Comparison of ENCODE assay signal across 1 cellular context in the genomic region with DNA sequence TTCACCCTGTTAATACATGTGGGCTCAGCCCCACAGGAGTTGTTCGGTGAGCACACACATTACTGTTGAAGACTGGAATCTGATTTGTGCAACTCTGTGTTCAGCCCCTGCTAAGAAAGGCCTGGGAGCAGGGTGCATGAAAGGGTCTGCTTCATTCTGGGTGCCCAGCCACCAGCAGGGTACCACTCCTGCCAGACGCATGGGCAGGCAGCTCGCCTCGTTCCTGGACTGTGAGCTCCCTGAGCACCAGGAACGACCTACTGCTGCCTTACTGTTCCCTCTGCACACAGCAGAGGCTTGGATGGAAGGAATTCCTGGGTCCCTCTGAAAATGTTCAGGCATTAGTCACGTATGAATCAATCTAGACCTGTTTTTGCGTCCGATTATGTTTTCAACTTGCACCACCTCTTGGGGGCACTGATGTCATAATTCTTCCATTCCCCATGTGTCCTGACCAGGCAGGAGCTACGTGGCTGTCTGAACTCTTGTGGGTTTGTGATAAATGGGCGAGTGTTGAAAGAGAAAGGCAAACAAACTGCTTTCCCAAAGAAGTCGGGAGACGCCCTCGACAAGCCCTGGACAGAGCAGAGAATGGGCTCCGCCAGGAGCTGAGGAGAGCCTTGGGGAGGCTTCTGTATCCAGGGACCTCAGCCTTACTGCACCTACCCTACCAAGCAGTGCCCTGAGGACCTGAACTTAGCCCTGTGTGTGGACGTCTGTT.
TF ChIP-seq lines count a peak whose summit lies in the region.

No MANE protein-coding gene starts in this region.

TF ChIP-seq in K562, 482 proteins besides CTCF, POLR2A, EP300 and RAD21 (continued from another document and continues in another):
- TF ChIP-seq ZNF609 (CRISPR knock-in tag; IDR thresholded peaks at IDR 0.05; ENCODE audit: borderline replicate concordance) (no peak), FOS (IDR thresholded peaks at IDR 0.05; ENCODE audit: extremely low read depth, insufficient read length) (no peak), RBM22 (IDR thresholded peaks at IDR 0.05; ENCODE audit: low read depth, low read length, poor library complexity, severe bottlenecking) (no peak), RBBP5 (IDR thresholded peaks at IDR 0.05; ENCODE audit: borderline replicate concordance, insufficient read depth, low read length, poor library complexity, severe bottlenecking) (peak; percentile 40), ZNF655 (CRISPR knock-in tag; IDR thresholded peaks at IDR 0.05) (no peak), FOXA3 (CRISPR knock-in tag; conservative IDR thresholded peaks at IDR 0.05 in 1 of 2, IDR thresholded peaks at IDR 0.05 in 1 of 2) (peak in 1 of 2 experiments; percentile 93), SAP30 (IDR thresholded peaks at IDR 0.05; ENCODE audit: borderline replicate concordance, insufficient read depth, low read depth, low read length, poor library complexity, severe bottlenecking) (no peak), FOXJ2 (tag; IDR thresholded peaks at IDR 0.05) (no peak), CBX3 (IDR thresholded peaks at IDR 0.05; ENCODE audit: borderline replicate concordance in 1 of 2, low read length in 2 of 2) (peak in 1 of 2 experiments; percentile 73; a peak in 1 of 3 replicates), ERF (CRISPR knock-in tag; IDR thresholded peaks at IDR 0.05) (no peak; the same call in 1 of the 2 replicates), SMAD4 (CRISPR knock-in tag; conservative IDR thresholded peaks at IDR 0.05) (peak; percentile 56), ZNF785 (CRISPR knock-in tag; IDR thresholded peaks at IDR 0.05) (no peak), ZNF175 (CRISPR knock-in tag; IDR thresholded peaks at IDR 0.05; ENCODE audit: low read depth) (no peak; the same call in 1 of the 2 replicates), CHD7 (IDR thresholded peaks at IDR 0.05; ENCODE audit: low read depth, low read length) (no peak), TCF7 (IDR thresholded peaks at IDR 0.05; ENCODE audit: borderline replicate concordance) (no peak), TFAP4 (CRISPR knock-in tag; IDR thresholded peaks at IDR 0.05; ENCODE audit: borderline replicate concordance) (peak; percentile 48; the same call in 1 of the 2 replicates), ZNF140 (CRISPR knock-in tag; IDR thresholded peaks at IDR 0.05) (no peak), ELF2 (CRISPR knock-in tag; IDR thresholded peaks at IDR 0.05) (no peak), ZNF436 (CRISPR knock-in tag; IDR thresholded peaks at IDR 0.05) (no peak)
- TF ChIP-seq, protein P1, sequence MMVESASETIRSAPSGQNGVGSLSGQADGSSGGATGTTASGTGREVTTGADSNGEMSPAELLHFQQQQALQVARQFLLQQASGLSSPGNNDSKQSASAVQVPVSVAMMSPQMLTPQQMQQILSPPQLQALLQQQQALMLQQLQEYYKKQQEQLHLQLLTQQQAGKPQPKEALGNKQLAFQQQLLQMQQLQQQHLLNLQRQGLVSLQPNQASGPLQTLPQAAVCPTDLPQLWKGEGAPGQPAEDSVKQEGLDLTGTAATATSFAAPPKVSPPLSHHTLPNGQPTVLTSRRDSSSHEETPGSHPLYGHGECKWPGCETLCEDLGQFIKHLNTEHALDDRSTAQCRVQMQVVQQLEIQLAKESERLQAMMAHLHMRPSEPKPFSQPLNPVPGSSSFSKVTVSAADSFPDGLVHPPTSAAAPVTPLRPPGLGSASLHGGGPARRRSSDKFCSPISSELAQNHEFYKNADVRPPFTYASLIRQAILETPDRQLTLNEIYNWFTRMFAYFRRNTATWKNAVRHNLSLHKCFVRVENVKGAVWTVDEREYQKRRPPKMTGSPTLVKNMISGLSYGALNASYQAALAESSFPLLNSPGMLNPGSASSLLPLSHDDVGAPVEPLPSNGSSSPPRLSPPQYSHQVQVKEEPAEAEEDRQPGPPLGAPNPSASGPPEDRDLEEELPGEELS (CRISPR knock-in tag; IDR thresholded peaks at IDR 0.05; ENCODE audit: borderline replicate concordance), result peak; percentile 42; the same call in 1 of the 2 replicates
- TF ChIP-seq, protein P2, sequence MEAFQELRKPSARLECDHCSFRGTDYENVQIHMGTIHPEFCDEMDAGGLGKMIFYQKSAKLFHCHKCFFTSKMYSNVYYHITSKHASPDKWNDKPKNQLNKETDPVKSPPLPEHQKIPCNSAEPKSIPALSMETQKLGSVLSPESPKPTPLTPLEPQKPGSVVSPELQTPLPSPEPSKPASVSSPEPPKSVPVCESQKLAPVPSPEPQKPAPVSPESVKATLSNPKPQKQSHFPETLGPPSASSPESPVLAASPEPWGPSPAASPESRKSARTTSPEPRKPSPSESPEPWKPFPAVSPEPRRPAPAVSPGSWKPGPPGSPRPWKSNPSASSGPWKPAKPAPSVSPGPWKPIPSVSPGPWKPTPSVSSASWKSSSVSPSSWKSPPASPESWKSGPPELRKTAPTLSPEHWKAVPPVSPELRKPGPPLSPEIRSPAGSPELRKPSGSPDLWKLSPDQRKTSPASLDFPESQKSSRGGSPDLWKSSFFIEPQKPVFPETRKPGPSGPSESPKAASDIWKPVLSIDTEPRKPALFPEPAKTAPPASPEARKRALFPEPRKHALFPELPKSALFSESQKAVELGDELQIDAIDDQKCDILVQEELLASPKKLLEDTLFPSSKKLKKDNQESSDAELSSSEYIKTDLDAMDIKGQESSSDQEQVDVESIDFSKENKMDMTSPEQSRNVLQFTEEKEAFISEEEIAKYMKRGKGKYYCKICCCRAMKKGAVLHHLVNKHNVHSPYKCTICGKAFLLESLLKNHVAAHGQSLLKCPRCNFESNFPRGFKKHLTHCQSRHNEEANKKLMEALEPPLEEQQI (IDR thresholded peaks at IDR 0.05), result no peak
- TF ChIP-seq, protein P3, sequence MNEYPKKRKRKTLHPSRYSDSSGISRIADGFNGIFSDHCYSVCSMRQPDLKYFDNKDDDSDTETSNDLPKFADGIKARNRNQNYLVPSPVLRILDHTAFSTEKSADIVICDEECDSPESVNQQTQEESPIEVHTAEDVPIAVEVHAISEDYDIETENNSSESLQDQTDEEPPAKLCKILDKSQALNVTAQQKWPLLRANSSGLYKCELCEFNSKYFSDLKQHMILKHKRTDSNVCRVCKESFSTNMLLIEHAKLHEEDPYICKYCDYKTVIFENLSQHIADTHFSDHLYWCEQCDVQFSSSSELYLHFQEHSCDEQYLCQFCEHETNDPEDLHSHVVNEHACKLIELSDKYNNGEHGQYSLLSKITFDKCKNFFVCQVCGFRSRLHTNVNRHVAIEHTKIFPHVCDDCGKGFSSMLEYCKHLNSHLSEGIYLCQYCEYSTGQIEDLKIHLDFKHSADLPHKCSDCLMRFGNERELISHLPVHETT (CRISPR knock-in tag; conservative IDR thresholded peaks at IDR 0.05 in 1 of 2, IDR thresholded peaks at IDR 0.05 in 1 of 2), result no peak; a peak in 1 of 4 replicates
